Comparison of ENCODE assay signal across 11 cellular contexts in genomic region chr6:168150551-168151444, GRCh38.
DNase-seq lines count a peak whose midpoint lies in the region; ATAC-seq and TF ChIP-seq lines count a peak whose summit lies in the region.
"Had no signal": no experiment of that assay in that cellular context is flagged by ENCODE, and none has a peak within 500 bp of the region (broad histone marks: within the 10 kb centered on the region; RNA-seq: fewer than 3 reads in every experiment).

No MANE protein-coding gene starts in this region.

- no peaks in the 10 kb centered on the region for H3K4me1 Mint-ChIP-seq in activated CD8-positive, alpha-beta memory T cell treated with anti-CD3 and anti-CD28 coated beads, Interleukin-2, amount 10 ng/mL, durations not matched to agents 7 days and 5 days
- H3K4me1 Mint-ChIP-seq: activated naive CD8-positive, alpha-beta T cell treated with anti-CD3 and anti-CD28 coated beads, Interleukin-2, amount 50 U/mL, for 24 hours had no signal

- H3K27ac ChIP-seq in thoracic aorta = no peak overlapping the region
- H3K27ac ChIP-seq: skin epidermis, suprapubic skin had no signal

- H3K9me3 ChIP-seq in thoracic aorta = no peaks in the 10 kb centered on the region
- H3K9me3 ChIP-seq: suprapubic skin had no signal

- ATAC-seq in activated CD8-positive, alpha-beta memory T cell treated with anti-CD3 and anti-CD28 coated beads, Interleukin-2, amount 10 ng/mL, durations not matched to agents 7 days and 5 days = no peak
- no peak for ATAC-seq in thoracic aorta (ENCODE audit: insufficient number of reproducible peaks, low FRiP score, low read depth)
- ATAC-seq: activated naive CD8-positive, alpha-beta T cell treated with anti-CD3 and anti-CD28 coated beads, Interleukin-2, amount 50 U/mL, for 24 hours had no signal

- CTCF ChIA-PET in activated CD8-positive, alpha-beta memory T cell treated with anti-CD3 and anti-CD28 coated beads, Interleukin-2, amount 10 ng/mL, durations not matched to agents 7 days and 5 days (lab: Charles Lee) = no interaction called here

- no peak overlapping the region for H3K4me3 ChIP-seq in thoracic aorta
- H3K4me3 ChIP-seq: skin epidermis, suprapubic skin had no signal

- H3K4me3 Mint-ChIP-seq in activated CD8-positive, alpha-beta memory T cell treated with anti-CD3 and anti-CD28 coated beads, Interleukin-2, amount 10 ng/mL, durations not matched to agents 7 days and 5 days = no peak overlapping the region
- H3K4me3 Mint-ChIP-seq: activated naive CD8-positive, alpha-beta T cell treated with anti-CD3 and anti-CD28 coated beads, Interleukin-2, amount 50 U/mL, for 24 hours had no signal

- peak; percentile 16 for TF ChIP-seq CTCF in thoracic aorta (IDR thresholded peaks at IDR 0.05)

- no peaks in the 10 kb centered on the region for H3K27me3 Mint-ChIP-seq in activated CD8-positive, alpha-beta memory T cell treated with anti-CD3 and anti-CD28 coated beads, Interleukin-2, amount 10 ng/mL, durations not matched to agents 7 days and 5 days

- no peaks in the 10 kb centered on the region for H3K4me1 ChIP-seq in thoracic aorta (ENCODE audit: control insufficient read depth in 1 of 2, low read depth in 2 of 2)
- H3K4me1 ChIP-seq: suprapubic skin had no signal

- H3K36me3 Mint-ChIP-seq in activated CD8-positive, alpha-beta memory T cell treated with anti-CD3 and anti-CD28 coated beads, Interleukin-2, amount 10 ng/mL, durations not matched to agents 7 days and 5 days = no peaks in the 10 kb centered on the region

- no peaks in the 10 kb centered on the region for H3K9me3 Mint-ChIP-seq in activated CD8-positive, alpha-beta memory T cell treated with anti-CD3 and anti-CD28 coated beads, Interleukin-2, amount 10 ng/mL, durations not matched to agents 7 days and 5 days (ENCODE audit: low read depth)
- H3K9me3 Mint-ChIP-seq: activated naive CD8-positive, alpha-beta T cell treated with anti-CD3 and anti-CD28 coated beads, Interleukin-2, amount 50 U/mL, for 24 hours had no signal

- no peak overlapping the region for H3K27ac Mint-ChIP-seq in activated CD8-positive, alpha-beta memory T cell treated with anti-CD3 and anti-CD28 coated beads, Interleukin-2, amount 10 ng/mL, durations not matched to agents 7 days and 5 days
- H3K27ac Mint-ChIP-seq: activated naive CD8-positive, alpha-beta T cell treated with anti-CD3 and anti-CD28 coated beads, Interleukin-2, amount 50 U/mL, for 24 hours had no signal

- DNase-seq in NCI-H1417 (lab: John Stamatoyannopoulos, UW) (peak in 2 of 3 experiments; percentile 28 to 59), NCI-H1417 treated with DMSO at 0.1 percent for 48 hours (lab: John Stamatoyannopoulos, UW) (no peak), left kidney (ENCODE audit: low read depth, low spot score) (peak; percentile 81), thoracic aorta (ENCODE audit: low spot score) (no peak), GM19240 (ENCODE audit: insufficient read length, low spot score) (no peak)
- peak; percentile 35 for DNase-seq in activated CD8-positive, alpha-beta memory T cell treated with anti-CD3 and anti-CD28 coated beads, Interleukin-2, amount 10 ng/mL, durations not matched to agents 7 days and 5 days
- DNase-seq in stimulated activated CD4-positive, alpha-beta T cell treated with anti-CD3 and anti-CD28 coated beads, Interleukin-12 subunit alpha, Interleukin-12 subunit beta, amount 100 ng/mL, for 4 hours = no peak
- no peak for DNase-seq in stimulated activated CD4-positive, alpha-beta T cell treated with anti-CD3 and anti-CD28 coated beads, Interleukin-2, amount 100 ng/mL, for 24 hours
- DNase-seq: activated naive CD8-positive, alpha-beta T cell treated with anti-CD3 and anti-CD28 coated beads, Interleukin-2, amount 50 U/mL, for 24 hours had no signal

- no peaks in the 10 kb centered on the region for H3K27me3 ChIP-seq in thoracic aorta (replicated peaks; ENCODE audit: insufficient read depth)

- H3K36me3 ChIP-seq in thoracic aorta = no peaks in the 10 kb centered on the region
- H3K36me3 ChIP-seq: suprapubic skin had no signal

Comparison
In these comparisons a context has a peak if more than half of its experiments do, and no peak if none do; other contexts are left out.
1. DNase-seq: peak in NCI-H1417 (2 of 3), activated CD8-positive, alpha-beta memory T cell treated with anti-CD3 and anti-CD28 coated beads, Interleukin-2, amount 10 ng/mL, durations not matched to agents 7 days and 5 days (single experiment) and left kidney (single experiment); none in NCI-H1417 treated with DMSO at 0.1 percent for 48 hours (single experiment), thoracic aorta (single experiment), GM19240 (single experiment), stimulated activated CD4-positive, alpha-beta T cell treated with anti-CD3 and anti-CD28 coated beads, Interleukin-12 subunit alpha, Interleukin-12 subunit beta, amount 100 ng/mL, for 4 hours (single experiment) and stimulated activated CD4-positive, alpha-beta T cell treated with anti-CD3 and anti-CD28 coated beads, Interleukin-2, amount 100 ng/mL, for 24 hours (0 of 2).